In the genomic region with DNA sequence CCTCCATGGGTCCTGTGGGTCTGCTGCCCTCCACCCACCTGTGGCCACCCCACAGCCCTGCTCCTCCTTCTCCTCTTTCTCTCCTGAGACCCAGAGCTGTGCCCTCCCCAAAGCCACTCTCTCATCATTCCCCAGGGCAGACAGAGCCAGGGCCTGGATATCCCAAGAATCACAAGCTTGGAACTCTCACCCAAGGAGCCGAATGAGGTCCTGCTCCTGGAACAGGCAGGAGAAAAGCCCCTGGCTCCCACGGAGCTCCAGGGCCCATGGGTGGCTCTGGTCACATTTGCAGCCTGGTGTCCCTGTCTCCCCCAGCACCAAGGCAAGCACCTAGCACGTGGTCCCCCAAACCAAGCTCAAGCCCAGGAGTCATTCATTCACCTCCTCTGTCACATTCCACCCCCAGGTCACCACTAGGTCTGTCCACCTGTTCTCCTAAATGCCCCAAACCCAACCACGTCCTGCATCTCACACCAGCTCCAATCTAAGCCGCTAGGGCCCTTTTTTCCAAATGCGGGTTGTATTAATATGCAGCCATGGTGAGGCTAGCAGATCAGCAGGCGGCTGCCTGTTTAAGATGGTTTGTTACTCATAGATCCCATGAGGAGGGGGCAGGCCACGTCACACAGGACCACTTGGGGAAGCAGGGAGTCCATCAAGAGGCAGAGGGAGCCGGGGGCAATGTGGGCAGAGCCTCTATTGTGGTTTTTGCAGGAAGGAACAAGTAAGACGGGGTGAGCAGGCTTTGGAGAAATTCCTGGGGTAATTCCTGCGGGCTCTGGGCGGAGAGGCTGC, we compare ENCODE assay signal across 2 cellular contexts.
TF ChIP-seq lines count a peak whose summit lies in the region.

No MANE protein-coding gene starts in this region.

TF ChIP-seq in liver, 16 proteins besides CTCF, POLR2A, EP300 and RAD21:
- TF ChIP-seq GABPA (IDR thresholded peaks at IDR 0.05 in 1 of 2, conservative IDR thresholded peaks at IDR 0.05 in 1 of 2) (no peak), SP1 (IDR thresholded peaks at IDR 0.05) (no peak), HNF4G (IDR thresholded peaks at IDR 0.05) (no peak), TAF1 (conservative IDR thresholded peaks at IDR 0.05) (no peak)
TF ChIP-seq in liver: peak in this region for 0.

TF ChIP-seq in HepG2, 621 proteins besides CTCF, POLR2A, EP300 and RAD21:
- TF ChIP-seq YY1 (IDR thresholded peaks at IDR 0.05; ENCODE audit: insufficient read depth, insufficient replicate concordance, low read depth, low read length) (no peak), ZNF20 (CRISPR knock-in tag; IDR thresholded peaks at IDR 0.05) (no peak)
